ENCODE assay signal across 8 cellular contexts in genomic region chr6:5905431-5906339, GRCh38.
A peak's percentile ranks its signal among the peaks of the same experiment; 100 is the strongest.
DNase-seq lines count a peak whose midpoint lies in the region; ATAC-seq and TF ChIP-seq lines count a peak whose summit lies in the region.

No MANE protein-coding gene starts in this region.

- H3K36me3 ChIP-seq in skeletal muscle satellite cell (ENCODE audit: insufficient read depth, low read length), result no peaks in the 10 kb centered on the region

- H3K9ac ChIP-seq in skeletal muscle satellite cell (ENCODE audit: low read depth, low read length), result peak overlapping the region; percentile 11

- no peak overlapping the region for H3K27ac Mint-ChIP-seq in natural killer cell
- no peak overlapping the region for H3K27ac Mint-ChIP-seq in activated T-cell treated with anti-CD3 and anti-CD28 coated beads, Interleukin-2, amount 50 U/mL, for 24 hours

- ATAC-seq in natural killer cell (no peak), HG03571 (IDR thresholded peaks at IDR 0.05; ENCODE audit: unreplicated experiment) (no peak)

- peaks cover 0 to 3% of the 10 kb centered on the region in 2 donors for H3K27me3 Mint-ChIP-seq in natural killer cell (ENCODE audit: low read depth in 2 of 2)
- no peaks in the 10 kb centered on the region for H3K27me3 Mint-ChIP-seq in activated T-cell treated with anti-CD3 and anti-CD28 coated beads, Interleukin-2, amount 50 U/mL, for 24 hours

- H3K4me3 ChIP-seq in skeletal muscle satellite cell (ENCODE audit: low read length), result peak overlapping the region; percentile 3

- peak; percentile 95 for DNase-seq in GM04504 (ENCODE audit: low read depth)
- DNase-seq in amniotic stem cell (lab: John Stamatoyannopoulos, UW), result peak; percentile 2
- peak; percentile 79 for DNase-seq in cardiac septum (ENCODE audit: low spot score)
- DNase-seq in natural killer cell, result no peak
- no peak for DNase-seq in activated T-cell treated with anti-CD3 and anti-CD28 coated beads, Interleukin-2, amount 50 U/mL, for 24 hours
- DNase-seq in NCI-H1930 (lab: John Stamatoyannopoulos, UW), result no peak

- H3K9me3 ChIP-seq in skeletal muscle satellite cell (replicated peaks; ENCODE audit: low read length), result no peaks in the 10 kb centered on the region

- no peaks in the 10 kb centered on the region for H3K9me3 Mint-ChIP-seq in natural killer cell
- no peaks in the 10 kb centered on the region for H3K9me3 Mint-ChIP-seq in activated T-cell treated with anti-CD3 and anti-CD28 coated beads, Interleukin-2, amount 50 U/mL, for 24 hours

- H3K36me3 Mint-ChIP-seq in natural killer cell, result no peaks in the 10 kb centered on the region
- H3K36me3 Mint-ChIP-seq in activated T-cell treated with anti-CD3 and anti-CD28 coated beads, Interleukin-2, amount 50 U/mL, for 24 hours (ENCODE audit: low read depth), result no peaks in the 10 kb centered on the region

- H3K27me3 ChIP-seq in skeletal muscle satellite cell (ENCODE audit: control insufficient read depth, insufficient read depth, low read length), result no peaks in the 10 kb centered on the region

- intact Hi-C loops in cardiac septum (cut with DNase I) (no loop called here), natural killer cell (cut with micrococcal nuclease) (no loop called here)

- no peak for TF ChIP-seq CTCF in natural killer cell (IDR thresholded peaks at IDR 0.05)

- H3K4me2 ChIP-seq in skeletal muscle satellite cell (ENCODE audit: low read length), result peak overlapping the region; percentile 44

- no peaks in the 10 kb centered on the region for H3K4me1 Mint-ChIP-seq in natural killer cell
- no peaks in the 10 kb centered on the region for H3K4me1 Mint-ChIP-seq in activated T-cell treated with anti-CD3 and anti-CD28 coated beads, Interleukin-2, amount 50 U/mL, for 24 hours (ENCODE audit: low read depth)

- peaks cover 19% of the 10 kb centered on the region for H3K4me1 ChIP-seq in skeletal muscle satellite cell (ENCODE audit: control insufficient read depth, insufficient read depth, low read length)

- H3K4me3 Mint-ChIP-seq in natural killer cell, result no peak overlapping the region
- H3K4me3 Mint-ChIP-seq in activated T-cell treated with anti-CD3 and anti-CD28 coated beads, Interleukin-2, amount 50 U/mL, for 24 hours, result no peak overlapping the region

Comparison
In these comparisons a context has a peak if more than half of its experiments do, and no peak if none do; other contexts are left out.
1. DNase-seq: peak in GM04504 (single experiment), amniotic stem cell (single experiment) and cardiac septum (single experiment); none in natural killer cell (single experiment), activated T-cell treated with anti-CD3 and anti-CD28 coated beads, Interleukin-2, amount 50 U/mL, for 24 hours (single experiment) and NCI-H1930 (0 of 2).